1 cellular context compared by ENCODE assay signal in the genomic region with DNA sequence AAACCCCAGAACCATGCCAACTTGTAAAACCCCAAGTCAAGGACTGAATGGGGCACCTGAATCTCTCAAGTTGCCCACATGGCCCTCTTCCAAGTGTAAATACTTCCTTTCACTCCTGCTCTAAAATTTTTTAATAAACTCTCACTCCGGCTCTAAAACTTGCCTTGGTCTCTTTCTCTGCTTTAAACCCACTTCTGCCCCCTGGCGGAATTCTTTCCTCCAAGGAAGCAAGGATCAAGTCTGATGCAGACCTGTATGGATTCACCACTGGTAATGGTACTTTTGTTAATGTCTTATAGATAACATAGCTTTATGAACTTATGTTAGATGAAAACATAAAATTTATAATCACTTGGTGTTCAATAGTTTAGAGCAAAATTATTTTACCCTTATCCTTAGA.
TF ChIP-seq lines count a peak whose summit lies in the region.

No MANE protein-coding gene starts in this region.

TF ChIP-seq in GM12878, 131 proteins besides CTCF, POLR2A, EP300 and RAD21:
- TF ChIP-seq, protein P1, sequence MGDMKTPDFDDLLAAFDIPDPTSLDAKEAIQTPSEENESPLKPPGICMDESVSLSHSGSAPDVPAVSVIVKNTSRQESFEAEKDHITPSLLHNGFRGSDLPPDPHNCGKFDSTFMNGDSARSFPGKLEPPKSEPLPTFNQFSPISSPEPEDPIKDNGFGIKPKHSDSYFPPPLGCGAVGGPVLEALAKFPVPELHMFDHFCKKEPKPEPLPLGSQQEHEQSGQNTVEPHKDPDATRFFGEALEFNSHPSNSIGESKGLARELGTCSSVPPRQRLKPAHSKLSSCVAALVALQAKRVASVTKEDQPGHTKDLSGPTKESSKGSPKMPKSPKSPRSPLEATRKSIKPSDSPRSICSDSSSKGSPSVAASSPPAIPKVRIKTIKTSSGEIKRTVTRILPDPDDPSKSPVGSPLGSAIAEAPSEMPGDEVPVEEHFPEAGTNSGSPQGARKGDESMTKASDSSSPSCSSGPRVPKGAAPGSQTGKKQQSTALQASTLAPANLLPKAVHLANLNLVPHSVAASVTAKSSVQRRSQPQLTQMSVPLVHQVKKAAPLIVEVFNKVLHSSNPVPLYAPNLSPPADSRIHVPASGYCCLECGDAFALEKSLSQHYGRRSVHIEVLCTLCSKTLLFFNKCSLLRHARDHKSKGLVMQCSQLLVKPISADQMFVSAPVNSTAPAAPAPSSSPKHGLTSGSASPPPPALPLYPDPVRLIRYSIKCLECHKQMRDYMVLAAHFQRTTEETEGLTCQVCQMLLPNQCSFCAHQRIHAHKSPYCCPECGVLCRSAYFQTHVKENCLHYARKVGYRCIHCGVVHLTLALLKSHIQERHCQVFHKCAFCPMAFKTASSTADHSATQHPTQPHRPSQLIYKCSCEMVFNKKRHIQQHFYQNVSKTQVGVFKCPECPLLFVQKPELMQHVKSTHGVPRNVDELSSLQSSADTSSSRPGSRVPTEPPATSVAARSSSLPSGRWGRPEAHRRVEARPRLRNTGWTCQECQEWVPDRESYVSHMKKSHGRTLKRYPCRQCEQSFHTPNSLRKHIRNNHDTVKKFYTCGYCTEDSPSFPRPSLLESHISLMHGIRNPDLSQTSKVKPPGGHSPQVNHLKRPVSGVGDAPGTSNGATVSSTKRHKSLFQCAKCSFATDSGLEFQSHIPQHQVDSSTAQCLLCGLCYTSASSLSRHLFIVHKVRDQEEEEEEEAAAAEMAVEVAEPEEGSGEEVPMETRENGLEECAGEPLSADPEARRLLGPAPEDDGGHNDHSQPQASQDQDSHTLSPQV (IDR thresholded peaks at IDR 0.05) = no peak
- no peak for TF ChIP-seq KDM1A (IDR thresholded peaks at IDR 0.05; ENCODE audit: borderline replicate concordance)
- no peak for TF ChIP-seq WRNIP1 (IDR thresholded peaks at IDR 0.05; ENCODE audit: borderline replicate concordance, low read depth, low read length)
- TF ChIP-seq, protein P2, sequence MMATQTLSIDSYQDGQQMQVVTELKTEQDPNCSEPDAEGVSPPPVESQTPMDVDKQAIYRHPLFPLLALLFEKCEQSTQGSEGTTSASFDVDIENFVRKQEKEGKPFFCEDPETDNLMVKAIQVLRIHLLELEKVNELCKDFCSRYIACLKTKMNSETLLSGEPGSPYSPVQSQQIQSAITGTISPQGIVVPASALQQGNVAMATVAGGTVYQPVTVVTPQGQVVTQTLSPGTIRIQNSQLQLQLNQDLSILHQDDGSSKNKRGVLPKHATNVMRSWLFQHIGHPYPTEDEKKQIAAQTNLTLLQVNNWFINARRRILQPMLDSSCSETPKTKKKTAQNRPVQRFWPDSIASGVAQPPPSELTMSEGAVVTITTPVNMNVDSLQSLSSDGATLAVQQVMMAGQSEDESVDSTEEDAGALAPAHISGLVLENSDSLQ (IDR thresholded peaks at IDR 0.05) = no peak
- TF ChIP-seq GABPA (IDR thresholded peaks at IDR 0.05; ENCODE audit: low read depth) = no peak
